8 cellular contexts compared by ENCODE assay signal in genomic region chr4:121943941-121944340, GRCh38. TPM values are rescaled to one million over a fixed set of nuclear protein-coding genes. Genes with fewer than 3 reads are reported as not detected.
DNase-seq lines count a peak whose midpoint lies in the region; ATAC-seq and TF ChIP-seq lines count a peak whose summit lies in the region.
"Had no signal": no experiment of that assay in that cellular context is flagged by ENCODE, and none has a peak within 500 bp of the region (broad histone marks: within the 10 kb centered on the region; RNA-seq: fewer than 3 reads in every experiment).

No MANE protein-coding gene starts in this region.

- H3K9me3 ChIP-seq in SJCRH30 (replicated peaks) (no peaks in the 10 kb centered on the region), esophagus squamous epithelium (no peaks in the 10 kb centered on the region)

- no peak overlapping the region for H3K4me3 ChIP-seq in H7 (ENCODE audit: insufficient read depth, low read depth, low read length)
- H3K4me3 ChIP-seq in SJCRH30 = no peak overlapping the region
- H3K4me3 ChIP-seq in kidney epithelial cell (ENCODE audit: low read depth, low read length) = no peak overlapping the region
- H3K4me3 ChIP-seq in esophagus squamous epithelium = no peak overlapping the region

- DNase-seq in H7 (peak; percentile 72), SJCRH30 (peak; percentile 23 to 44), kidney epithelial cell (ENCODE audit: low read depth) (no peak), Right ventricle myocardium inferior (ENCODE audit: missing footprints) (no peak), esophagus squamous epithelium (lab: John Stamatoyannopoulos, UW) (no peak), inferior parietal cortex (ENCODE audit: extremely low spot score) (no peak)
- DNase-seq: effector memory CD4-positive, alpha-beta T cell had no signal

- intact Hi-C loops in Right ventricle myocardium inferior (cut with DNase I) = no loop called here
- intact Hi-C loops in esophagus squamous epithelium (cut with DNase I) = no loop called here

- no peak for ATAC-seq in Right ventricle myocardium inferior

- H3K27me3 ChIP-seq in H7 (ENCODE audit: control insufficient read depth, insufficient read depth, low read length) = peaks cover 2% of the 10 kb centered on the region
- H3K27me3 ChIP-seq in SJCRH30 = 0 out of 2 replicates have a peak, but pooled peaks cover 4% of the 10 kb centered on the region
- H3K27me3 ChIP-seq in kidney epithelial cell (ENCODE audit: control insufficient read depth, insufficient read depth, low read length) = peaks cover 7% of the 10 kb centered on the region
- peaks cover 0 to 58% (median 0%) of the 10 kb centered on the region in 4 donors for H3K27me3 ChIP-seq in esophagus squamous epithelium

- H3K27ac ChIP-seq in SJCRH30 = no peak overlapping the region
- no peak overlapping the region for H3K27ac ChIP-seq in esophagus squamous epithelium

- WGBS in esophagus squamous epithelium, 2 donors = 54 to 65% methylated on average over 4 of the region's 4 CpGs

- H3K36me3 ChIP-seq in H7 (replicated peaks; ENCODE audit: control insufficient read depth, insufficient read depth, low read length) = no peaks in the 10 kb centered on the region
- H3K36me3 ChIP-seq in SJCRH30 = no peaks in the 10 kb centered on the region
- H3K36me3 ChIP-seq in kidney epithelial cell (ENCODE audit: control insufficient read depth, insufficient read depth, low read length) = no peaks in the 10 kb centered on the region
- H3K36me3 ChIP-seq in esophagus squamous epithelium = no peaks in the 10 kb centered on the region

- no peaks in the 10 kb centered on the region for H3K4me1 ChIP-seq in SJCRH30
- H3K4me1 ChIP-seq in esophagus squamous epithelium = no peaks in the 10 kb centered on the region

- no peak for TF ChIP-seq POLR2A in esophagus squamous epithelium (IDR thresholded peaks at IDR 0.05)

- TF ChIP-seq CTCF in GM12872 (IDR thresholded peaks at IDR 0.05; ENCODE audit: insufficient read depth, low read depth, low read length) = peak; percentile 80
- peak; percentile 56 for TF ChIP-seq CTCF in kidney epithelial cell (IDR thresholded peaks at IDR 0.05; ENCODE audit: insufficient read depth, low read length, poor library complexity, severe bottlenecking)
- TF ChIP-seq CTCF in esophagus squamous epithelium (IDR thresholded peaks at IDR 0.05) = peak in 1 of 6 experiments; percentile 12

RNA-seq across cellular contexts. Expression of gene TRPC3, which starts 7.9 kb away (rescaled TPM):
- total RNA-seq in H7 (2014; rRNA removed; shearing (Covaris generic)) = 0.18 and 0.21 TPM in 2 replicates
- 0.46 and 0.89 TPM in 2 replicates for total RNA-seq in SJCRH30 (2014; rRNA removed; shearing (Covaris generic))
- total RNA-seq in kidney epithelial cell (not detected in 2 replicates), Right ventricle myocardium inferior (0.14 TPM), esophagus squamous epithelium (under 1 TPM in 2 of 4 donors, not detected in 2; 0.09 to 0.19 TPM)

Comparison
In these comparisons a context has a peak if more than half of its experiments do, and no peak if none do; other contexts are left out.
1. DNase-seq: peak in H7 (single experiment) and SJCRH30 (2 of 2); none in kidney epithelial cell (single experiment), Right ventricle myocardium inferior (single experiment), esophagus squamous epithelium (single experiment) and inferior parietal cortex (single experiment).